In the genomic region with DNA sequence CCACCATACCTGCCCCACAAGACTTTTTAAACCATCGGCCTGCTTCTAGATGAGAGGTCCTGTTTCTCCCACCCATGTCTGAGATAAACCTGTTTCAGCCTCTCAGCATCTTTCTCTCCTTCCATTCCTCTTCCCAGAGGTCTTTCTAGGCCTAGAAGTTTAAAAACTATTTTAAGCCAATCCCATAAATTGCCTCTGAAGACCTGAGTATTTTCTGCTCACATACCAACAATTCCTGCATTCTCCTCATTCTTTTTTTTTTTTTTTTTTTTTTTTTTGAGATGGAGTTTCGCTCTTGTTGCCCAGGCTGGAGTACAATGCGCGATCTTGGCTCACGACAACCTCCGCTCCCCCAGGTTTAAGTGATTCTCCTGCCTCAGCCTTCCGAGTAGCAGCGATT, we compare ENCODE assay signal across 1 cellular context.
TF ChIP-seq lines count a peak whose summit lies in the region.

No MANE protein-coding gene starts in this region.

TF ChIP-seq in GM23338, 12 proteins besides CTCF, POLR2A, EP300 and RAD21:
- TF ChIP-seq CREB1 (CRISPR knock-in tag; IDR thresholded peaks at IDR 0.05; ENCODE audit: low read depth) (no peak), EZH2phosphoT487 (IDR thresholded peaks at IDR 0.05; ENCODE audit: unreplicated experiment) (no peak), STAT1 (IDR thresholded peaks at IDR 0.05; ENCODE audit: unreplicated experiment) (no peak), NANOG (IDR thresholded peaks at IDR 0.05; ENCODE audit: borderline replicate concordance) (no peak), ZNF114 (CRISPR knock-in tag; IDR thresholded peaks at IDR 0.05) (no peak), JUNB (IDR thresholded peaks at IDR 0.05; ENCODE audit: unreplicated experiment) (no peak), EZH2 (IDR thresholded peaks at IDR 0.05; ENCODE audit: low read depth, unreplicated experiment) (no peak), ZNF331 (CRISPR knock-in tag; IDR thresholded peaks at IDR 0.05; ENCODE audit: low read depth) (no peak)
- TF ChIP-seq, protein P1, sequence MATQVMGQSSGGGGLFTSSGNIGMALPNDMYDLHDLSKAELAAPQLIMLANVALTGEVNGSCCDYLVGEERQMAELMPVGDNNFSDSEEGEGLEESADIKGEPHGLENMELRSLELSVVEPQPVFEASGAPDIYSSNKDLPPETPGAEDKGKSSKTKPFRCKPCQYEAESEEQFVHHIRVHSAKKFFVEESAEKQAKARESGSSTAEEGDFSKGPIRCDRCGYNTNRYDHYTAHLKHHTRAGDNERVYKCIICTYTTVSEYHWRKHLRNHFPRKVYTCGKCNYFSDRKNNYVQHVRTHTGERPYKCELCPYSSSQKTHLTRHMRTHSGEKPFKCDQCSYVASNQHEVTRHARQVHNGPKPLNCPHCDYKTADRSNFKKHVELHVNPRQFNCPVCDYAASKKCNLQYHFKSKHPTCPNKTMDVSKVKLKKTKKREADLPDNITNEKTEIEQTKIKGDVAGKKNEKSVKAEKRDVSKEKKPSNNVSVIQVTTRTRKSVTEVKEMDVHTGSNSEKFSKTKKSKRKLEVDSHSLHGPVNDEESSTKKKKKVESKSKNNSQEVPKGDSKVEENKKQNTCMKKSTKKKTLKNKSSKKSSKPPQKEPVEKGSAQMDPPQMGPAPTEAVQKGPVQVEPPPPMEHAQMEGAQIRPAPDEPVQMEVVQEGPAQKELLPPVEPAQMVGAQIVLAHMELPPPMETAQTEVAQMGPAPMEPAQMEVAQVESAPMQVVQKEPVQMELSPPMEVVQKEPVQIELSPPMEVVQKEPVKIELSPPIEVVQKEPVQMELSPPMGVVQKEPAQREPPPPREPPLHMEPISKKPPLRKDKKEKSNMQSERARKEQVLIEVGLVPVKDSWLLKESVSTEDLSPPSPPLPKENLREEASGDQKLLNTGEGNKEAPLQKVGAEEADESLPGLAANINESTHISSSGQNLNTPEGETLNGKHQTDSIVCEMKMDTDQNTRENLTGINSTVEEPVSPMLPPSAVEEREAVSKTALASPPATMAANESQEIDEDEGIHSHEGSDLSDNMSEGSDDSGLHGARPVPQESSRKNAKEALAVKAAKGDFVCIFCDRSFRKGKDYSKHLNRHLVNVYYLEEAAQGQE (IDR thresholded peaks at IDR 0.05; ENCODE audit: unreplicated experiment) = no peak
- TF ChIP-seq, protein P2, sequence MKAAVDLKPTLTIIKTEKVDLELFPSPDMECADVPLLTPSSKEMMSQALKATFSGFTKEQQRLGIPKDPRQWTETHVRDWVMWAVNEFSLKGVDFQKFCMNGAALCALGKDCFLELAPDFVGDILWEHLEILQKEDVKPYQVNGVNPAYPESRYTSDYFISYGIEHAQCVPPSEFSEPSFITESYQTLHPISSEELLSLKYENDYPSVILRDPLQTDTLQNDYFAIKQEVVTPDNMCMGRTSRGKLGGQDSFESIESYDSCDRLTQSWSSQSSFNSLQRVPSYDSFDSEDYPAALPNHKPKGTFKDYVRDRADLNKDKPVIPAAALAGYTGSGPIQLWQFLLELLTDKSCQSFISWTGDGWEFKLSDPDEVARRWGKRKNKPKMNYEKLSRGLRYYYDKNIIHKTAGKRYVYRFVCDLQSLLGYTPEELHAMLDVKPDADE (IDR thresholded peaks at IDR 0.05) = no peak
- TF ChIP-seq, protein P3, sequence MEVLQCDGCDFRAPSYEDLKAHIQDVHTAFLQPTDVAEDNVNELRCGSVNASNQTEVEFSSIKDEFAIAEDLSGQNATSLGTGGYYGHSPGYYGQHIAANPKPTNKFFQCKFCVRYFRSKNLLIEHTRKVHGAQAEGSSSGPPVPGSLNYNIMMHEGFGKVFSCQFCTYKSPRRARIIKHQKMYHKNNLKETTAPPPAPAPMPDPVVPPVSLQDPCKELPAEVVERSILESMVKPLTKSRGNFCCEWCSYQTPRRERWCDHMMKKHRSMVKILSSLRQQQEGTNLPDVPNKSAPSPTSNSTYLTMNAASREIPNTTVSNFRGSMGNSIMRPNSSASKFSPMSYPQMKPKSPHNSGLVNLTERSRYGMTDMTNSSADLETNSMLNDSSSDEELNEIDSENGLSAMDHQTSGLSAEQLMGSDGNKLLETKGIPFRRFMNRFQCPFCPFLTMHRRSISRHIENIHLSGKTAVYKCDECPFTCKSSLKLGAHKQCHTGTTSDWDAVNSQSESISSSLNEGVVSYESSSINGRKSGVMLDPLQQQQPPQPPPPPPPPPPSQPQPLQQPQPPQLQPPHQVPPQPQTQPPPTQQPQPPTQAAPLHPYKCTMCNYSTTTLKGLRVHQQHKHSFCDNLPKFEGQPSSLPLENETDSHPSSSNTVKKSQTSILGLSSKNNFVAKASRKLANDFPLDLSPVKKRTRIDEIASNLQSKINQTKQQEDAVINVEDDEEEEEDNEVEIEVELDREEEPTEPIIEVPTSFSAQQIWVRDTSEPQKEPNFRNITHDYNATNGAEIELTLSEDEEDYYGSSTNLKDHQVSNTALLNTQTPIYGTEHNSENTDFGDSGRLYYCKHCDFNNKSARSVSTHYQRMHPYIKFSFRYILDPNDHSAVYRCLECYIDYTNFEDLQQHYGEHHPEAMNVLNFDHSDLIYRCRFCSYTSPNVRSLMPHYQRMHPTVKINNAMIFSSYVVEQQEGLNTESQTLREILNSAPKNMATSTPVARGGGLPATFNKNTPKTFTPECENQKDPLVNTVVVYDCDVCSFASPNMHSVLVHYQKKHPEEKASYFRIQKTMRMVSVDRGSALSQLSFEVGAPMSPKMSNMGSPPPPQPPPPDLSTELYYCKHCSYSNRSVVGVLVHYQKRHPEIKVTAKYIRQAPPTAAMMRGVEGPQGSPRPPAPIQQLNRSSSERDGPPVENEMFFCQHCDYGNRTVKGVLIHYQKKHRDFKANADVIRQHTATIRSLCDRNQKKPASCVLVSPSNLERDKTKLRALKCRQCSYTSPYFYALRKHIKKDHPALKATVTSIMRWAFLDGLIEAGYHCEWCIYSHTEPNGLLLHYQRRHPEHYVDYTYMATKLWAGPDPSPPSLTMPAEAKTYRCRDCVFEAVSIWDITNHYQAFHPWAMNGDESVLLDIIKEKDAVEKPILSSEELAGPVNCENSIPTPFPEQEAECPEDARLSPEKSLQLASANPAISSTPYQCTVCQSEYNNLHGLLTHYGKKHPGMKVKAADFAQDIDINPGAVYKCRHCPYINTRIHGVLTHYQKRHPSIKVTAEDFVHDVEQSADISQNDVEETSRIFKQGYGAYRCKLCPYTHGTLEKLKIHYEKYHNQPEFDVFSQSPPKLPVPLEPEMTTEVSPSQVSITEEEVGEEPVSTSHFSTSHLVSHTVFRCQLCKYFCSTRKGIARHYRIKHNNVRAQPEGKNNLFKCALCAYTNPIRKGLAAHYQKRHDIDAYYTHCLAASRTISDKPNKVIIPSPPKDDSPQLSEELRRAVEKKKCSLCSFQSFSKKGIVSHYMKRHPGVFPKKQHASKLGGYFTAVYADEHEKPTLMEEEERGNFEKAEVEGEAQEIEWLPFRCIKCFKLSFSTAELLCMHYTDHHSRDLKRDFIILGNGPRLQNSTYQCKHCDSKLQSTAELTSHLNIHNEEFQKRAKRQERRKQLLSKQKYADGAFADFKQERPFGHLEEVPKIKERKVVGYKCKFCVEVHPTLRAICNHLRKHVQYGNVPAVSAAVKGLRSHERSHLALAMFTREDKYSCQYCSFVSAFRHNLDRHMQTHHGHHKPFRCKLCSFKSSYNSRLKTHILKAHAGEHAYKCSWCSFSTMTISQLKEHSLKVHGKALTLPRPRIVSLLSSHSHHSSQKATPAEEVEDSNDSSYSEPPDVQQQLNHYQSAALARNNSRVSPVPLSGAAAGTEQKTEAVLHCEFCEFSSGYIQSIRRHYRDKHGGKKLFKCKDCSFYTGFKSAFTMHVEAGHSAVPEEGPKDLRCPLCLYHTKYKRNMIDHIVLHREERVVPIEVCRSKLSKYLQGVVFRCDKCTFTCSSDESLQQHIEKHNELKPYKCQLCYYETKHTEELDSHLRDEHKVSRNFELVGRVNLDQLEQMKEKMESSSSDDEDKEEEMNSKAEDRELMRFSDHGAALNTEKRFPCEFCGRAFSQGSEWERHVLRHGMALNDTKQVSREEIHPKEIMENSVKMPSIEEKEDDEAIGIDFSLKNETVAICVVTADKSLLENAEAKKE (CRISPR knock-in tag; IDR thresholded peaks at IDR 0.05) = no peak
